9 cellular contexts compared by ENCODE assay signal in genomic region chr7:112937651-112938390, GRCh38.
DNase-seq lines count a peak whose midpoint lies in the region; ATAC-seq, FAIRE-seq and TF ChIP-seq lines count a peak whose summit lies in the region.
"Had no signal": no experiment of that assay in that cellular context is flagged by ENCODE, and none has a peak within 500 bp of the region (broad histone marks: within the 10 kb centered on the region; RNA-seq: fewer than 3 reads in every experiment).

No MANE protein-coding gene starts in this region.

- DNase-seq in CD4-positive, CD25-positive, alpha-beta regulatory T cell: peak in 1 of 3 donors; percentile 29
- DNase-seq in K562 (ENCODE audit: extremely low read depth in 1 of 4, low spot score in 3 of 4): no peak
- DNase-seq in myocyte (ENCODE audit: low read depth): peak; percentile 14
- no peak for DNase-seq in tibial nerve (ENCODE audit: low spot score in 2 of 2)
- no peak for DNase-seq in HT-29 (ENCODE audit: low spot score)
- DNase-seq in testis: no peak
- DNase-seq in urothelium cell line (ENCODE audit: low spot score): no peak

- TF ChIP-seq EP300 in K562 (IDR thresholded peaks at IDR 0.05; ENCODE audit: low read length) (no peak), tibial nerve (IDR thresholded peaks at IDR 0.05) (no peak)

- no peak for FAIRE-seq in K562 (lab: Jason Lieb, UNC)
- no peak for FAIRE-seq in urothelium cell line (lab: Jason Lieb, UNC)
- FAIRE-seq: frontal cortex had no signal

- no peak for TF ChIP-seq RAD21 in K562 (CRISPR knock-in tag; conservative IDR thresholded peaks at IDR 0.05 in 1 of 2, IDR thresholded peaks at IDR 0.05 in 1 of 2)

- peak overlapping the region; percentile 95 for H3K4me3 ChIP-seq in CD4-positive, CD25-positive, alpha-beta regulatory T cell (ENCODE audit: low read depth, low read length)
- H3K4me3 ChIP-seq in HUES64 (ENCODE audit: low read length) (peak overlapping the region; percentile 88), K562 (no peak overlapping the region), tibial nerve (no peak overlapping the region), testis (no peak overlapping the region)

- no peak for ATAC-seq in CD4-positive, CD25-positive, alpha-beta regulatory T cell (ENCODE audit: low read depth in 2 of 2)
- no peak for ATAC-seq in K562

- TF ChIP-seq CTCF in K562 (IDR thresholded peaks at IDR 0.05 in 2 of 3, conservative IDR thresholded peaks at IDR 0.05 in 1 of 3; ENCODE audit: insufficient read depth in 2 of 3, low read depth in 1 of 3, low read length in 3 of 3) (no peak), tibial nerve (IDR thresholded peaks at IDR 0.05) (no peak), testis (IDR thresholded peaks at IDR 0.05) (no peak)

- H3K9ac ChIP-seq in HUES64 (ENCODE audit: low read depth, low read length) (no peak overlapping the region), K562 (ENCODE audit: insufficient read depth in 1 of 2, low read depth in 2 of 2, low read length in 2 of 2) (no peak overlapping the region)

- H3K4me3 Mint-ChIP-seq in CD4-positive, CD25-positive, alpha-beta regulatory T cell: peak overlapping the region; percentile 90 to 98 (median 95)

- H3K27ac Mint-ChIP-seq in CD4-positive, CD25-positive, alpha-beta regulatory T cell: peak overlapping the region in 2 of 3 donors; percentile 80 to 90

- TF ChIP-seq POLR2A in K562 (conservative IDR thresholded peaks at IDR 0.05) (no peak), tibial nerve (IDR thresholded peaks at IDR 0.05) (no peak), testis (IDR thresholded peaks at IDR 0.05) (no peak)

- peaks cover 31% of the 10 kb centered on the region for H3K4me1 ChIP-seq in CD4-positive, CD25-positive, alpha-beta regulatory T cell (ENCODE audit: control insufficient read depth, insufficient read depth, low read length, poor library complexity, severe bottlenecking)
- H3K4me1 ChIP-seq in HUES64 (ENCODE audit: insufficient read depth, low read length): peaks cover 29% of the 10 kb centered on the region
- peaks cover 3 to 7% of the 10 kb centered on the region in 2 experiments; a peak in 3 of 5 replicates for H3K4me1 ChIP-seq in K562 (replicated peaks in 1 of 2; ENCODE audit: control insufficient read depth in 2 of 2, insufficient read depth in 2 of 2, low read length in 2 of 2)
- H3K4me1 ChIP-seq in tibial nerve: peaks cover 0 to 42% (median 8%) of the 10 kb centered on the region in 4 donors
- peaks cover 8% of the 10 kb centered on the region for H3K4me1 ChIP-seq in testis

- peaks cover 34 to 70% (median 50%) of the 10 kb centered on the region in 4 donors for H3K4me1 Mint-ChIP-seq in CD4-positive, CD25-positive, alpha-beta regulatory T cell

- no peaks in the 10 kb centered on the region for H4K20me1 ChIP-seq in K562 (replicated peaks; ENCODE audit: control insufficient read depth, insufficient read depth, low read length)

- no peak overlapping the region for H2AFZ ChIP-seq in K562 (ENCODE audit: low read depth, low read length)

- intact Hi-C loops in K562 (cut with micrococcal nuclease) (loop anchor here (5.0 kb wide), 1 partner anchor 146 kb away; the partner anchor contains the start of gene TMEM168), testis (cut with DNase I; ENCODE audit: low total_unique reads) (no loop called here)

- BruUV-seq in K562 (replicated peaks; lab: Mats Ljungman, UMichigan): no TSS peak

- no peaks in the 10 kb centered on the region for H3K9me1 ChIP-seq in K562 (ENCODE audit: control insufficient read depth, insufficient read depth, low read length)

- H3K27me3 Mint-ChIP-seq in CD4-positive, CD25-positive, alpha-beta regulatory T cell: no peaks in the 10 kb centered on the region

- no peaks in the 10 kb centered on the region for H3K9me3 ChIP-seq in CD4-positive, CD25-positive, alpha-beta regulatory T cell (ENCODE audit: control insufficient read depth in 2 of 2, low read length in 2 of 2)
- H3K9me3 ChIP-seq in HUES64 (ENCODE audit: insufficient read depth, low read depth, low read length) (no peaks in the 10 kb centered on the region), K562 (replicated peaks; ENCODE audit: control insufficient read depth, insufficient read depth, low read depth, low read length) (no peaks in the 10 kb centered on the region), tibial nerve (no peaks in the 10 kb centered on the region), testis (no peaks in the 10 kb centered on the region)

- H3K79me2 ChIP-seq in K562 (ENCODE audit: control insufficient read depth, insufficient read depth, low read length): peaks cover 22% of the 10 kb centered on the region

- no peaks in the 10 kb centered on the region for H3K36me3 ChIP-seq in CD4-positive, CD25-positive, alpha-beta regulatory T cell (ENCODE audit: control insufficient read depth, insufficient read depth, low read length)
- H3K36me3 ChIP-seq in HUES64 (ENCODE audit: insufficient read depth, low read length) (no peaks in the 10 kb centered on the region), K562 (ENCODE audit: control insufficient read depth, insufficient read depth, low read length) (no peaks in the 10 kb centered on the region; the same call in 2 of the 3 replicates), tibial nerve (no peaks in the 10 kb centered on the region), testis (ENCODE audit: low read depth, missing control alignments) (no peaks in the 10 kb centered on the region)

- peak overlapping the region; percentile 78 for H3K27ac ChIP-seq in CD4-positive, CD25-positive, alpha-beta regulatory T cell (ENCODE audit: insufficient read depth, low read length, poor library complexity, severe bottlenecking)
- H3K27ac ChIP-seq in HUES64 (ENCODE audit: low read depth, low read length) (no peak overlapping the region), K562 (ENCODE audit: extremely low read depth, low read depth, low read length) (no peak overlapping the region), tibial nerve (no peak overlapping the region), testis (peak overlapping the region in 1 of 2 donors; percentile 89)

- in situ Hi-C loops in K562 (cut with MboI): no loop called here

- CTCF ChIA-PET in K562 (lab: Yijun Ruan, JAX; ENCODE audit: low intra/inter-chr PET ratio): no interaction called here

- 98% methylated on average over 3 of the region's 3 CpGs for WGBS in HUES64
- WGBS in K562 (ENCODE audit: insufficient coverage, low coverage, missing lambda C conversion rate): 55% methylated on average over 3 of the region's 3 CpGs
- WGBS in tibial nerve, 2 donors: 67 to 75% methylated on average over 3 of the region's 3 CpGs
- 71% methylated on average over 3 of the region's 3 CpGs for WGBS in testis, 2 donors

- peaks cover 0 to 1% (median 0%) of the 10 kb centered on the region in 7 donors for H3K9me3 Mint-ChIP-seq in CD4-positive, CD25-positive, alpha-beta regulatory T cell

- H3K4me2 ChIP-seq in K562 (ENCODE audit: insufficient read depth, low read length): peak overlapping the region; percentile 98; the same call in 1 of the 2 replicates

- H3K36me3 Mint-ChIP-seq in CD4-positive, CD25-positive, alpha-beta regulatory T cell: peaks cover 24% of the 10 kb centered on the region

- POLR2A ChIA-PET in K562 (lab: Yijun Ruan, JAX): interaction anchor here (2.2 kb wide), 1 partner anchor 488 kb away, joined by 12 read pairs; the partner anchor contains the start of gene IFRD1

- no peaks in the 10 kb centered on the region for H3K27me3 ChIP-seq in CD4-positive, CD25-positive, alpha-beta regulatory T cell (ENCODE audit: control insufficient read depth, insufficient read depth, low read length)
- H3K27me3 ChIP-seq in HUES64 (ENCODE audit: insufficient read depth, low read length) (no peaks in the 10 kb centered on the region), K562 (ENCODE audit: control insufficient read depth in 2 of 2, insufficient read depth in 2 of 2, low read length in 2 of 2) (no peaks in the 10 kb centered on the region), tibial nerve (no peaks in the 10 kb centered on the region), testis (no peaks in the 10 kb centered on the region)

TF ChIP-seq in K562, 482 proteins besides CTCF, POLR2A, EP300 and RAD21 (continues in another document):
- 0 out of 2 replicates have a peak, but pooled peaks have one; percentile 23 for TF ChIP-seq POLR2H (tag; IDR thresholded peaks at IDR 0.05; ENCODE audit: low read depth)
- no peak for TF ChIP-seq KAT8 (IDR thresholded peaks at IDR 0.05; ENCODE audit: low read depth)
- TF ChIP-seq RFX1 (IDR thresholded peaks at IDR 0.05): peak; percentile 87

Comparison
In these comparisons a context has a peak if more than half of its experiments do, and no peak if none do; other contexts are left out.
1. H3K4me3 ChIP-seq: peak in CD4-positive, CD25-positive, alpha-beta regulatory T cell (single experiment) and HUES64 (single experiment); none in K562 (single experiment), tibial nerve (0 of 4) and testis (0 of 2).